ENCODE assay signal across 11 cellular contexts in the genomic region with DNA sequence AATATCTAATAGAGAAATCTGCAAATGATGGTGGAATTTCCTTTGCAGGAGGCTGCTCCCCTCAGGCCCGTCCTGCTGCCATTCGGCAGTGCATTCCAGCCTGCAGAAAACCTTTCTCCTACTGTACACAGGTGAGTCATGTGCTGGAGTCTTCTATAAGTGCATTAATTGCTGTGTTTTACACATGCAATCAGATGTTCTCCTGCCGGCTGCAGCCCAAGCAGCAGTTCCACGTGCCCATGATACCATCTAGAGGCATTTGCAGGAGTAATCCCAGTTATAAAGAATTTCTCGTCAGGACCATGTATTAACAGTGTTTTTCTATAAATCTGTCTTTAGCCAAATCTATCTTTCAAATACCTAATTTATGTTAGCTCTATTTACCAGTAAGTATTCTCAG.
DNase-seq lines count a peak whose midpoint lies in the region; ATAC-seq, FAIRE-seq and TF ChIP-seq lines count a peak whose summit lies in the region.
"Had no signal": no experiment of that assay in that cellular context is flagged by ENCODE, and none has a peak within 500 bp of the region (broad histone marks: within the 10 kb centered on the region; RNA-seq: fewer than 3 reads in every experiment).

No MANE protein-coding gene starts in this region.

- SMC1A ChIA-PET in GM12878 (lab: Charles Lee; ENCODE audit: uncharacterized antibody, unreplicated experiment): interaction anchor here (0.9 to 1.1 kb wide), 2 partner anchors 12 to 179 kb away, joined by 3 to 4 read pairs; no protein-coding TSS in a partner anchor

- TF ChIP-seq RAD21 in GM12878 (IDR thresholded peaks at IDR 0.05; ENCODE audit: insufficient read depth, low read depth, low read length): no peak

- H3K27ac ChIP-seq in GM12878 (ENCODE audit: control insufficient read depth, insufficient read depth): no peak overlapping the region
- H3K27ac ChIP-seq in CD8-positive, alpha-beta memory T cell (ENCODE audit: low read depth, low read length): no peak overlapping the region
- H3K27ac ChIP-seq: pancreas had no signal

- no peaks in the 10 kb centered on the region for H3K36me3 ChIP-seq in GM12878 (ENCODE audit: control insufficient read depth in 2 of 2, insufficient read depth in 2 of 2, low read length in 1 of 2)
- H3K36me3 ChIP-seq in CD8-positive, alpha-beta memory T cell (ENCODE audit: insufficient read depth, low read length): no peaks in the 10 kb centered on the region
- H3K36me3 ChIP-seq: pancreas had no signal

- POLR2A ChIA-PET in GM12878 (lab: Charles Lee): no interaction called here
- POLR2A ChIA-PET in CD8-positive, alpha-beta memory T cell (lab: Charles Lee): no interaction called here

- H3K27me3 ChIP-seq in GM12878 (replicated peaks in 1 of 2; ENCODE audit: control insufficient read depth in 2 of 2, insufficient read depth in 2 of 2, low read length in 1 of 2): no peaks in the 10 kb centered on the region; a peak in 1 of 4 replicates
- H3K27me3 ChIP-seq in CD8-positive, alpha-beta memory T cell (ENCODE audit: insufficient read depth, low read length, poor library complexity, severe bottlenecking): no peaks in the 10 kb centered on the region
- H3K27me3 ChIP-seq: pancreas had no signal

- in situ Hi-C loops in G401 (cut with HindIII; ENCODE audit: low sequenced_read_pairs) (no loop called here), GM12878 (cut with MboI) (no loop called here)

- no peaks in the 10 kb centered on the region for H3K36me3 Mint-ChIP-seq in osteocyte (ENCODE audit: unreplicated experiment)
- no peaks in the 10 kb centered on the region for H3K36me3 Mint-ChIP-seq in CD8-positive, alpha-beta memory T cell

- TF ChIP-seq CTCF in GM12878 (IDR thresholded peaks at IDR 0.05 in 2 of 3, conservative IDR thresholded peaks at IDR 0.05 in 1 of 3; ENCODE audit: control insufficient read depth in 2 of 3, extremely low read depth in 1 of 3, insufficient read depth in 1 of 3, low read depth in 3 of 3, low read length in 3 of 3) (no peak), osteocyte (IDR thresholded peaks at IDR 0.05) (peak; percentile 46)

- CTCF ChIA-PET in GM12878 (lab: Yijun Ruan, JAX): interaction anchor here (1.0 to 1.3 kb wide), 2 partner anchors 178 to 193 kb away, joined by 3 read pairs; no protein-coding TSS in a partner anchor
- CTCF ChIA-PET in CD8-positive, alpha-beta memory T cell (lab: Charles Lee): no interaction called here

- no peak overlapping the region for H3K4me2 ChIP-seq in GM12878 (ENCODE audit: control insufficient read depth, insufficient read depth)

- H3K4me3 ChIP-seq in GM12878: no peak overlapping the region
- H3K4me3 ChIP-seq in CD8-positive, alpha-beta memory T cell (ENCODE audit: low read length): no peak overlapping the region
- H3K4me3 ChIP-seq: pancreas had no signal

- RAD21 ChIA-PET in GM12878 (lab: Charles Lee; ENCODE audit: unreplicated experiment): no interaction called here

- no peak for FAIRE-seq in GM12878 (lab: Jason Lieb, UNC)
- FAIRE-seq: pancreas had no signal

- H3K9me3 ChIP-seq in GM12878 (replicated peaks; ENCODE audit: control insufficient read depth, insufficient read depth, low read length): no peaks in the 10 kb centered on the region
- H3K9me3 ChIP-seq in CD8-positive, alpha-beta memory T cell (ENCODE audit: low read length): no peaks in the 10 kb centered on the region
- H3K9me3 ChIP-seq: pancreas had no signal

- TF ChIP-seq EP300 in GM12878 (IDR thresholded peaks at IDR 0.05; ENCODE audit: borderline replicate concordance in 1 of 2, control insufficient read depth in 1 of 2, low read depth in 2 of 2, low read length in 2 of 2): no peak

- H3K4me1 ChIP-seq in GM12878 (ENCODE audit: control insufficient read depth, insufficient read depth, low read length): no peaks in the 10 kb centered on the region
- H3K4me1 ChIP-seq in CD8-positive, alpha-beta memory T cell (ENCODE audit: insufficient read depth, low read length): no peaks in the 10 kb centered on the region
- H3K4me1 ChIP-seq: pancreas had no signal

- H3K79me2 ChIP-seq in GM12878 (ENCODE audit: control insufficient read depth, insufficient read depth, low read length): no peaks in the 10 kb centered on the region

- no peaks in the 10 kb centered on the region for H3K9me3 Mint-ChIP-seq in osteocyte (ENCODE audit: unreplicated experiment)
- peaks cover 0 to 3% (median 2%) of the 10 kb centered on the region in 5 donors for H3K9me3 Mint-ChIP-seq in CD8-positive, alpha-beta memory T cell
- H3K9me3 Mint-ChIP-seq: central memory CD8-positive, alpha-beta T cell had no signal

- H3K4me1 Mint-ChIP-seq in osteocyte (ENCODE audit: unreplicated experiment): no peaks in the 10 kb centered on the region
- H3K4me1 Mint-ChIP-seq in CD8-positive, alpha-beta memory T cell: no peaks in the 10 kb centered on the region
- H3K4me1 Mint-ChIP-seq: central memory CD8-positive, alpha-beta T cell had no signal

- intact Hi-C loops in GM12878 (cut with micrococcal nuclease; ENCODE audit: unreplicated experiment): no loop called here

- H2AFZ ChIP-seq in GM12878 (ENCODE audit: control insufficient read depth, low read depth, low read length): no peak overlapping the region

- 31% methylated on average over 5 of the region's 5 CpGs for WGBS in GM12878 (ENCODE audit: insufficient coverage, insufficient replicate concordance, low lambda C conversion rate, missing lambda C conversion rate)

- ATAC-seq in GM12878: peak; percentile 28; the same call in 2 of the 3 replicates
- ATAC-seq in HG03460 (IDR thresholded peaks at IDR 0.05; ENCODE audit: unreplicated experiment): no peak
- ATAC-seq: pancreas had no signal

- H3K27me3 Mint-ChIP-seq in osteocyte (ENCODE audit: unreplicated experiment): no peaks in the 10 kb centered on the region
- H3K27me3 Mint-ChIP-seq in CD8-positive, alpha-beta memory T cell: no peaks in the 10 kb centered on the region
- H3K27me3 Mint-ChIP-seq: central memory CD8-positive, alpha-beta T cell had no signal

- TF ChIP-seq POLR2A in GM12878 (IDR thresholded peaks at IDR 0.05; ENCODE audit: low read depth, low read length): no peak

- H3K4me3 Mint-ChIP-seq in osteocyte (ENCODE audit: unreplicated experiment): no peak overlapping the region
- no peak overlapping the region for H3K4me3 Mint-ChIP-seq in CD8-positive, alpha-beta memory T cell
- H3K4me3 Mint-ChIP-seq: central memory CD8-positive, alpha-beta T cell had no signal

- no peaks in the 10 kb centered on the region for H4K20me1 ChIP-seq in GM12878 (ENCODE audit: control insufficient read depth, insufficient read depth)

- BruUV-seq in GM12878 (replicated peaks; lab: Mats Ljungman, UMichigan): no TSS peak

- no peak overlapping the region for H3K9ac ChIP-seq in GM12878 (ENCODE audit: control insufficient read depth, insufficient read depth, low read length)

- H3K27ac Mint-ChIP-seq in osteocyte (ENCODE audit: unreplicated experiment): no peak overlapping the region
- H3K27ac Mint-ChIP-seq in CD8-positive, alpha-beta memory T cell: no peak overlapping the region

- DNase-seq in G401 (ENCODE audit: low spot score) (peak; percentile 6), NCI-H2081 (lab: John Stamatoyannopoulos, UW) (peak; percentile 26 to 46), GM12878 (ENCODE audit: low read depth, low spot score) (no peak), osteocyte (ENCODE audit: extremely low spot score, unreplicated experiment) (no peak), GM19240 (ENCODE audit: insufficient read length, low spot score) (no peak), NCI-H1105 treated with DMSO at 0.1 percent for 48 hours (lab: John Stamatoyannopoulos, UW) (no peak)
- DNase-seq in CD8-positive, alpha-beta memory T cell: no peak
- DNase-seq: activated CD8-positive, alpha-beta memory T cell treated with anti-CD3 and anti-CD28 coated beads for 24 hours; pancreas had no signal

TF ChIP-seq in GM12878, 131 proteins besides CTCF, POLR2A, EP300 and RAD21:
- TF ChIP-seq PAX8 (IDR thresholded peaks at IDR 0.05): no peak

Comparison
In these comparisons a context has a peak if more than half of its experiments do, and no peak if none do; other contexts are left out.
1. DNase-seq: peak in G401 (single experiment) and NCI-H2081 (2 of 2); none in GM12878 (single experiment), osteocyte (single experiment), GM19240 (single experiment), CD8-positive, alpha-beta memory T cell (0 of 5) and NCI-H1105 treated with DMSO at 0.1 percent for 48 hours (single experiment).